Comparison of ENCODE assay signal across 26 cellular contexts in the genomic region with DNA sequence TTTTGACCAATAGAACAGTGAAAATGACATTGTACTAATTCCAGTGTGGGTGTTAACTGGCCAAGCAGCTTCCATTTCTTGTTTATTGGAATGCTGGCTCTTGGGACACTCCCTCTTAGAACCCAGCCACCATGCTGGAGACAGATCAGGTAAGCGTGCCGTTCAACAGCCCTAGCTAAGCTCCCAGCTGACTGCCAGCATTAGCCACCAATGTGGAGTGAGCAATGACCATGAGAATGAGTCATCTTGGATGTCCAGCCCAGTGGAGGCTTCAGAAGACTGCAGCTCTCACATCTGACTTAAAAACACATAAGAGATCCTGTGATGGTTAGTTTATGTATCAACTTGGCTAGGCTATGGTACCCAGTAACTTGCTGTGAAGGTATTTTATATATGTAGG. TPM values are rescaled to one million over a fixed set of nuclear protein-coding genes. Genes with fewer than 3 reads are reported as not detected.
DNase-seq lines count a peak whose midpoint lies in the region; ATAC-seq, FAIRE-seq and TF ChIP-seq lines count a peak whose summit lies in the region.
"Had no signal": no experiment of that assay in that cellular context is flagged by ENCODE, and none has a peak within 500 bp of the region (broad histone marks: within the 10 kb centered on the region; RNA-seq: fewer than 3 reads in every experiment).

No MANE protein-coding gene starts in this region.

- H4K91ac ChIP-seq in IMR-90 (ENCODE audit: insufficient read depth, low read depth, low read length) (no peak overlapping the region), trophoblast cell (ENCODE audit: low read depth, low read length) (no peak overlapping the region)

- H3K14ac ChIP-seq in IMR-90 (replicated peaks; ENCODE audit: low read depth, low read length) = no peak overlapping the region
- H3K14ac ChIP-seq in trophoblast cell (ENCODE audit: low read length) = no peak overlapping the region

- H2AK5ac ChIP-seq in IMR-90 (ENCODE audit: low read depth, low read length) = no peak overlapping the region
- no peak overlapping the region for H2AK5ac ChIP-seq in trophoblast cell (ENCODE audit: low read length)

- no peak overlapping the region for H3K56ac ChIP-seq in IMR-90 (ENCODE audit: extremely low read depth, insufficient read depth, low read length)

- DNase-seq in DMS53 (lab: John Stamatoyannopoulos, UW) (peak; percentile 9), DMS53 treated with DMSO at 0.1 percent for 48 hours (lab: John Stamatoyannopoulos, UW; ENCODE audit: unreplicated experiment) (no peak), IMR-90 (peak; percentile 7), trophoblast cell (peak; percentile 45 to 71), small intestine (no peak), HUDEP-2 (lab: John Stamatoyannopoulos, UW; ENCODE audit: unreplicated experiment in 76 of 76) (no peak), HuH-7 (ENCODE audit: low spot score) (no peak)
- DNase-seq: DMS79 treated with DMSO at 0.1 percent for 48 hours; H7; KBM-7; NCI-H1092 treated with DMSO at 0.1 percent for 48 hours; NCI-H1436 treated with DMSO at 0.1 percent for 48 hours; NCI-H2029 treated with DMSO at 0.1 percent for 48 hours; NCI-H345; NCI-H524; NCI-H774; NK-92 treated with Interleukin-12 subunit alpha and Interleukin-12 subunit beta, amount 100 ng/mL, for 24 hours had no signal

- no peak overlapping the region for H2AK9ac ChIP-seq in IMR-90 (replicated peaks; ENCODE audit: low read depth, low read length, poor library complexity)

- POLR2A ChIA-PET in IMR-90 (lab: Charles Lee; ENCODE audit: unreplicated experiment) = no interaction called here

- H3K79me1 ChIP-seq in IMR-90 (ENCODE audit: low read depth in 1 of 2, low read length in 2 of 2) (no peaks in the 10 kb centered on the region), trophoblast cell (ENCODE audit: low read length) (no peaks in the 10 kb centered on the region)

- H3K9ac ChIP-seq in IMR-90 (ENCODE audit: low read depth, low read length) = no peak overlapping the region
- no peak overlapping the region for H3K9ac ChIP-seq in trophoblast cell (ENCODE audit: low read length)

- H4K8ac ChIP-seq in IMR-90 (ENCODE audit: low read depth in 2 of 2, low read length in 2 of 2) (no peak overlapping the region), trophoblast cell (ENCODE audit: low read depth, low read length) (no peak overlapping the region)

- no peak overlapping the region for H2BK12ac ChIP-seq in trophoblast cell (ENCODE audit: low read length)

- no peak overlapping the region for H4K5ac ChIP-seq in IMR-90 (ENCODE audit: low read depth, low read length)

- no peak overlapping the region for H2AFZ ChIP-seq in IMR-90 (replicated peaks; ENCODE audit: low read length, poor library complexity)
- no peak overlapping the region for H2AFZ ChIP-seq in trophoblast cell (ENCODE audit: insufficient read depth, low read length, poor library complexity)

- CTCF ChIA-PET in IMR-90 (lab: Yijun Ruan, JAX) = interaction anchor here (1.0 kb wide), 1 partner anchor 16 kb away, joined by 3 read pairs; no protein-coding TSS in a partner anchor

- H3K79me2 ChIP-seq in trophoblast cell (ENCODE audit: control insufficient read depth, insufficient read depth, low read length, poor library complexity) = no peaks in the 10 kb centered on the region

- intact Hi-C loops in IMR-90 (cut with micrococcal nuclease) = no loop called here

- no peaks in the 10 kb centered on the region for H3K9me1 ChIP-seq in IMR-90 (ENCODE audit: insufficient read depth, low read length)

- dilution Hi-C loops in IMR-90 (cut with HindIII; ENCODE audit: low sequenced_read_pairs, unreplicated experiment) = no loop called here

- no peak for TF ChIP-seq RAD21 in IMR-90 (IDR thresholded peaks at IDR 0.05; ENCODE audit: low read length)

- H3K27me3 ChIP-seq in IMR-90 (ENCODE audit: control insufficient read depth, insufficient read depth, low read length) = peaks cover 50% of the 10 kb centered on the region
- peaks cover 27% of the 10 kb centered on the region for H3K27me3 ChIP-seq in trophoblast cell (ENCODE audit: insufficient read depth, low read length)
- peaks cover 0 to 33% of the 10 kb centered on the region in 2 donors for H3K27me3 ChIP-seq in small intestine (ENCODE audit: control insufficient read depth in 2 of 2, insufficient read depth in 2 of 2, low read length in 2 of 2)

- H3K4me3 ChIP-seq in IMR-90 (ENCODE audit: insufficient read depth, low read depth, low read length) (no peak overlapping the region), trophoblast cell (ENCODE audit: low read depth, low read length) (no peak overlapping the region), small intestine (ENCODE audit: low read depth in 1 of 2, low read length in 2 of 2) (no peak overlapping the region)
- H3K4me3 ChIP-seq: SJSA1 had no signal

- no peak overlapping the region for H3K27ac ChIP-seq in IMR-90 (ENCODE audit: insufficient read depth, low read length)
- no peak overlapping the region for H3K27ac ChIP-seq in trophoblast cell (ENCODE audit: low read depth, low read length)
- no peak overlapping the region for H3K27ac ChIP-seq in small intestine (ENCODE audit: low read depth in 1 of 2, low read length in 1 of 2)
- H3K27ac ChIP-seq: 22Rv1, C4-2B, HL-60, SJSA1 had no signal

- H4K20me1 ChIP-seq in IMR-90 (ENCODE audit: insufficient read depth, low read length) = no peaks in the 10 kb centered on the region

- H3K4ac ChIP-seq in IMR-90 (ENCODE audit: low read depth, low read length) = no peak overlapping the region
- no peak overlapping the region for H3K4ac ChIP-seq in trophoblast cell (ENCODE audit: low read depth, low read length)

- ATAC-seq in IMR-90 (ENCODE audit: low read depth) (no peak), esophagus mucosa (peak; percentile 54)
- ATAC-seq: Panc1 had no signal

- no peak overlapping the region for H2BK20ac ChIP-seq in IMR-90 (ENCODE audit: low read depth, low read length)

- H3K18ac ChIP-seq in IMR-90 (ENCODE audit: low read depth, low read length) = no peak overlapping the region
- no peak overlapping the region for H3K18ac ChIP-seq in trophoblast cell (ENCODE audit: low read length)

- no peak overlapping the region for H2BK15ac ChIP-seq in IMR-90 (ENCODE audit: low read depth, low read length)

- H3K36me3 ChIP-seq in IMR-90 (ENCODE audit: control insufficient read depth, insufficient read depth, low read length) (no peaks in the 10 kb centered on the region), trophoblast cell (ENCODE audit: control insufficient read depth in 1 of 2, insufficient read depth in 2 of 2, low read length in 2 of 2) (no peaks in the 10 kb centered on the region), small intestine (ENCODE audit: control insufficient read depth in 2 of 2, insufficient read depth in 2 of 2, low read length in 2 of 2) (no peaks in the 10 kb centered on the region)
- H3K36me3 ChIP-seq: SJSA1 had no signal

- H3K4me2 ChIP-seq in IMR-90 (ENCODE audit: low read depth, low read length) (no peak overlapping the region), trophoblast cell (ENCODE audit: low read length) (no peak overlapping the region)

- H2BK120ac ChIP-seq in IMR-90 (ENCODE audit: low read depth, low read length) (no peak overlapping the region), trophoblast cell (ENCODE audit: insufficient read depth, low read length, poor library complexity) (no peak overlapping the region)

- H2BK5ac ChIP-seq in IMR-90 (ENCODE audit: low read depth, low read length, poor library complexity, severe bottlenecking) (no peak overlapping the region), trophoblast cell (ENCODE audit: low read depth, low read length, poor library complexity) (no peak overlapping the region)

- no peak for TF ChIP-seq CTCF in IMR-90 (conservative IDR thresholded peaks at IDR 0.05; ENCODE audit: low read depth, low read length)

- BruUV-seq in IMR-90 (replicated peaks; lab: Mats Ljungman, UMichigan) = no TSS peak

- H3K9me3 ChIP-seq in IMR-90 (ENCODE audit: control insufficient read depth, insufficient read depth, low read length) (no peaks in the 10 kb centered on the region), trophoblast cell (ENCODE audit: insufficient read depth, low read depth, low read length) (peaks cover 4% of the 10 kb centered on the region), small intestine (ENCODE audit: control insufficient read depth, low read depth) (no peaks in the 10 kb centered on the region)
- H3K9me3 ChIP-seq: SJSA1 had no signal

- FAIRE-seq in small intestine (lab: Jason Lieb, UNC) = no peak
- FAIRE-seq: D721Med, GM12891 had no signal

- no CpG with 5 or more reads among the region's 2 CpGs for WGBS in IMR-90 (ENCODE audit: extremely low coverage in 2 of 2, insufficient read length in 1 of 2), 2 experiments
- no CpG with 5 or more reads among the region's 2 CpGs for WGBS in trophoblast cell (ENCODE audit: extremely low coverage, insufficient coverage, insufficient read length)
- WGBS in small intestine, 3 donors = 91 to 100% (median 92%) methylated on average over 2 of the region's 2 CpGs

- TF ChIP-seq POLR2A in IMR-90 (IDR thresholded peaks at IDR 0.05; ENCODE audit: low read depth, low read length) = no peak

- H3K23ac ChIP-seq in IMR-90 (ENCODE audit: low read depth, low read length) (no peak overlapping the region), trophoblast cell (ENCODE audit: low read length) (no peak overlapping the region)

- in situ Hi-C loops in IMR-90 (cut with MboI; ENCODE audit: low sequenced_read_pairs) = no loop called here

- H3K4me1 ChIP-seq in IMR-90 (ENCODE audit: control insufficient read depth, insufficient read depth, low read length) = no peaks in the 10 kb centered on the region
- H3K4me1 ChIP-seq in trophoblast cell (ENCODE audit: control insufficient read depth in 1 of 2, insufficient read depth in 2 of 2, low read length in 2 of 2) = peaks cover 0 to 3% of the 10 kb centered on the region in 2 experiments
- H3K4me1 ChIP-seq in small intestine (ENCODE audit: control insufficient read depth in 2 of 2, insufficient read depth in 1 of 2, low read depth in 1 of 2, low read length in 1 of 2) = no peaks in the 10 kb centered on the region
- H3K4me1 ChIP-seq: SJSA1 had no signal

- H4K12ac ChIP-seq in trophoblast cell (ENCODE audit: low read depth, low read length) = no peak overlapping the region

TF ChIP-seq in IMR-90, 13 proteins besides CTCF, POLR2A, EP300 and RAD21 (continues in another document):
- no peak for TF ChIP-seq SMC3 (IDR thresholded peaks at IDR 0.05; ENCODE audit: low read depth, low read length)
- no peak for TF ChIP-seq CHD1 (IDR thresholded peaks at IDR 0.05; ENCODE audit: low read depth, low read length)
- TF ChIP-seq CEBPB (IDR thresholded peaks at IDR 0.05; ENCODE audit: low read depth, low read length) = no peak

RNA-seq across cellular contexts. Expression of a gene that starts 3.0 kb away (rescaled TPM):
- total RNA-seq in IMR-90 (2012; rRNA removed) (not detected in 2 replicates), esophagus mucosa (not detected)
- polyA plus RNA-seq in IMR-90 (2012; rRNA removed) (not detected in 2 replicates), small intestine (not detected)
- not detected in 2 replicates for polyA plus RNA-seq in IMR-90 (2012; cell fraction: cytosol; rRNA removed)
- polyA plus RNA-seq in IMR-90 (2012; cell fraction: nucleus; rRNA removed; ENCODE audit: low replicate concordance) = not detected in 2 replicates
- not detected in 2 replicates for polyA plus RNA-seq in trophoblast cell (2013)
- total RNA-seq: G401, SJSA1 had no signal

RNA-seq across cellular contexts. Expression of a gene that starts 16.7 kb away (rescaled TPM):
- total RNA-seq in IMR-90 (2012; rRNA removed) = 14.0 and 15.6 TPM in 2 replicates
- 7.8 and 9.9 TPM in 2 replicates for polyA plus RNA-seq in IMR-90 (2012; rRNA removed)
- 6.5 and 12.2 TPM in 2 replicates for polyA plus RNA-seq in IMR-90 (2012; cell fraction: cytosol; rRNA removed)
- 21.5 and 38.9 TPM in 2 replicates for polyA plus RNA-seq in IMR-90 (2012; cell fraction: nucleus; rRNA removed; ENCODE audit: low replicate concordance)
- 17.7 TPM for total RNA-seq in esophagus mucosa
- polyA plus RNA-seq in trophoblast cell (2013) = 8.9 and 9.2 TPM in 2 replicates
- 10 to 100 TPM; 11.7 to 38.4 (median 27.7) TPM for polyA plus RNA-seq in small intestine

Comparison
In these comparisons a context has a peak if more than half of its experiments do, and no peak if none do; other contexts are left out.
1. DNase-seq: peak in DMS53 (single experiment), IMR-90 (single experiment) and trophoblast cell (2 of 2); none in DMS53 treated with DMSO at 0.1 percent for 48 hours (single experiment), small intestine (single experiment), HUDEP-2 (0 of 76) and HuH-7 (single experiment).